In genomic region chr6:157525918-157526425, GRCh38 we compare ENCODE assay signal across 21 cellular contexts.
"Had no signal": no experiment of that assay in that cellular context is flagged by ENCODE, and none has a peak within 500 bp of the region (broad histone marks: within the 10 kb centered on the region; RNA-seq: fewer than 3 reads in every experiment).

No MANE protein-coding gene starts in this region.

- H3K27me3 ChIP-seq: foreskin keratinocyte, left lung, neutrophil, ovary, right atrium auricular region, stomach, suprapubic skin, transverse colon had no signal

- ATAC-seq: foreskin keratinocyte, left lung, psoas muscle had no signal

- H3K9me3 ChIP-seq: left lung, neutrophil, ovary, psoas muscle, right atrium auricular region, stomach, suprapubic skin, transverse colon had no signal

- H3K27ac ChIP-seq: foreskin keratinocyte, neutrophil, ovary, psoas muscle, suprapubic skin, WERI-Rb-1 had no signal

- DNase-seq: activated CD4-positive, CD25-positive, alpha-beta regulatory T cell treated with anti-CD3 and anti-CD28 coated beads, Interleukin-2, amount 50 U/mL, for 72 hours; activated gamma-delta T cell; activated naive CD4-positive, alpha-beta T cell treated with anti-CD3 and anti-CD28 coated beads, Interleukin-2, amount 50 U/mL, for 16 hours; aorta; effector CD8-positive, alpha-beta T cell; foreskin keratinocyte; left lung; midbrain; ovary; psoas muscle; stimulated activated CD4-positive, alpha-beta T cell treated with anti-CD3 and anti-CD28 coated beads, Interleukin-1b, Interleukin-23, amount 100 ng/mL, for 48 hours; stomach; T-helper 2 cell; transverse colon; WERI-Rb-1 had no signal

- H3K36me3 ChIP-seq: left lung, neutrophil, ovary, right atrium auricular region, stomach, suprapubic skin, transverse colon, WERI-Rb-1 had no signal

- H3K27ac Mint-ChIP-seq: brain, nephron had no signal

- H3K36me3 Mint-ChIP-seq: brain had no signal

- H3K4me1 ChIP-seq: foreskin keratinocyte had no signal

- H3K4me3 ChIP-seq: left lung, ovary, psoas muscle, right atrium auricular region, stomach, suprapubic skin, transverse colon had no signal

- FAIRE-seq: urothelium cell line had no signal

- H3K4me3 Mint-ChIP-seq: brain, nephron had no signal

- H3K9me3 Mint-ChIP-seq: nephron had no signal

- H3K27me3 Mint-ChIP-seq: brain had no signal
